8 cellular contexts compared by ENCODE assay signal in the genomic region with DNA sequence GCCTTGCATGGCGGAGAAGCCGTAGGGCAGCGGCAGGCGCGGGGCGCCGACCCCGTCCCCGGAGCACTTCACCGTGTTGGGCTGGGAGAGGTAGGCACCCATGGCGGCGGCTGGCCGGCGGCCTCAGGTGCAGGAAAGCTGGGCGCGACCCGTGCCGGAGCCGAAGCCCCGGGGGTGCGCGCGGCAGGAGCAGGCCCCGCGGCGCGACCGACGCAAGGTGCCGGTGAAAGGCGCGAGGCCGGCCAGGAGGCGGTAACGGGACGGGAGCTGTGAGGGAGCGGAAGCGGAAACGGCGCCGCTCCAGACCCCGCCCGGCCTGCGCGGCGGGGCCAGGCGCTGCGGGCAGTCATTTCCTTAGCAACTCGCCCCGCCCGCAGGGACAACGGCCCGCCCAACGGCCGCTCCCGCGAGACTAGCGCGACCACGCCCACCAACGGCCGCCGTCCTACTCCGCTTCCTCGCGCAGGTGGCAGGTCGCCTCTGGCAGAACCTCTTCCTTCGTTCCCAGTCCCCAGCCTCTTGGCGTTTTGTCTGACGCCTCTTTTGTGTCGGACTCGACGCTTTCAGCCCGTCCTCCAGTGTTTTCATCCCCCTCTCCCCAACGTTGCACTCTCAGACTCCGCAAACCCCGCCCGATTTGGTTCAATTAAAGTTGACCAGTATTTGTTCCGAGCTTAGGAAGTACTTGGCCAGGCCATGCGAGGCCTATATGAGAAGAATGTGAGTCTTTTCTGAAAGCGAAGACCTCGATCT. TPM values are rescaled to one million over a fixed set of nuclear protein-coding genes. Genes with fewer than 3 reads are reported as not detected.
A peak's percentile ranks its signal among the peaks of the same experiment; 100 is the strongest.
DNase-seq lines count a peak whose midpoint lies in the region; ATAC-seq and TF ChIP-seq lines count a peak whose summit lies in the region.

PPM1G (minus strand) TSS at position 271 of the 753 bp plus-strand sequence; CDS start at position 102, 169 bp downstream.

- peak; percentile 94 for ATAC-seq in GM19372 (IDR thresholded peaks at IDR 0.05; ENCODE audit: low read depth, unreplicated experiment)
- ATAC-seq in HG03521 (IDR thresholded peaks at IDR 0.05; ENCODE audit: unreplicated experiment) = peak; percentile 91
- peak; percentile 98 for ATAC-seq in left lobe of liver

- TF ChIP-seq CTCF in C4-2B (conservative IDR thresholded peaks at IDR 0.05) = no peak

- H3K27ac ChIP-seq in C4-2B = peak within 1 kb of the TSS; percentile 99

- DNase-seq in NCI-H748 (lab: John Stamatoyannopoulos, UW; ENCODE audit: unreplicated experiment) = peak; percentile 96
- DNase-seq in activated CD4-positive, alpha-beta T cell treated with anti-CD3 and anti-CD28 coated beads, Interleukin-2, amount 50 U/mL, for 1 hour = peak; percentile 97
- peak; percentile 26 for DNase-seq in cortex of kidney (lab: John Stamatoyannopoulos, UW)
- DNase-seq in left lobe of liver (ENCODE audit: low spot score) = peak; percentile 98
- DNase-seq in stimulated activated CD4-positive, alpha-beta T cell treated with anti-CD3 and anti-CD28 coated beads, Interleukin-2, amount 100 ng/mL, for 4 hours (ENCODE audit: low read depth) = peak; percentile 93

RNA-seq across cellular contexts. Expression of gene PPM1G, which starts in this region (rescaled TPM):
- total RNA-seq in left lobe of liver = 23.3 TPM

Comparison
In these comparisons a context has a peak if more than half of its experiments do, and no peak if none do; other contexts are left out.
1. Peak in every context shown above with its lines: DNase-seq, ATAC-seq and H3K27ac ChIP-seq.
2. DNase-seq: peak in every context shown above with its lines; median percentile 98 in left lobe of liver; 97 in activated CD4-positive, alpha-beta T cell treated with anti-CD3 and anti-CD28 coated beads, Interleukin-2, amount 50 U/mL, for 1 hour; 96 in NCI-H748; 93 in stimulated activated CD4-positive, alpha-beta T cell treated with anti-CD3 and anti-CD28 coated beads, Interleukin-2, amount 100 ng/mL, for 4 hours; 26 in cortex of kidney.